In the genomic region with DNA sequence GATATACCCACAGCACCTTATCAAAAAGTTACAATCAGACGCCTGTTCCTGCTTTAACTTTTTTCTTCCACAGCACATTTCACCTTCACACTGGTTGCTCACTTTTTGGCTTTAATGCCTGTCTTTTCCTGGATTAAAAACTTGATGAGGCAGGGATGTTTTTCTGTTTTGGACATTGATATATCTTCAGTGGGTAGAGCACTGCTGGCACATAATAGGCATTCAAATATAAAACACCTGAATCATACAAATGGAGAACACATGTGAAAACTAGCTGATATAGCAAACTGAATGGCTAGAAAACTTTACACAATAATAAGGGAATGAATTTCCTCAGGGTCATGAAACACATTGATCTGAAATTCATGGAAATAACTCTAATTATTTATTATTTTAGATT, we compare ENCODE assay signal across 26 cellular contexts.
"Had no signal": no experiment of that assay in that cellular context is flagged by ENCODE, and none has a peak within 500 bp of the region (broad histone marks: within the 10 kb centered on the region; RNA-seq: fewer than 3 reads in every experiment).

No MANE protein-coding gene starts in this region.

- H3K27me3 Mint-ChIP-seq: activated CD4-positive, alpha-beta memory T cell treated with anti-CD3 and anti-CD28 coated beads for 36 hours; activated CD4-positive, alpha-beta T cell treated with anti-CD3 and anti-CD28 coated beads, Interleukin-2, amount 10 ng/mL, durations not matched to agents 7 days and 5 days; activated naive CD8-positive, alpha-beta T cell treated with anti-CD3 and anti-CD28 coated beads, Interleukin-2, amount 50 U/mL, for 24 hours; brain had no signal

- H3K27me3 ChIP-seq: cardiac muscle cell, Peyer's patch had no signal

- H3K4me1 Mint-ChIP-seq: activated CD4-positive, alpha-beta T cell treated with anti-CD3 and anti-CD28 coated beads, Interleukin-2, amount 10 ng/mL, durations not matched to agents 7 days and 5 days; activated naive CD8-positive, alpha-beta T cell treated with anti-CD3 and anti-CD28 coated beads, Interleukin-2, amount 50 U/mL, for 24 hours had no signal

- H3K36me3 ChIP-seq: cardiac muscle cell, Peyer's patch had no signal

- H3K9me3 ChIP-seq: Peyer's patch had no signal

- H3K4me3 Mint-ChIP-seq: activated CD4-positive, alpha-beta memory T cell treated with anti-CD3 and anti-CD28 coated beads for 36 hours; activated CD4-positive, alpha-beta T cell treated with anti-CD3 and anti-CD28 coated beads, Interleukin-2, amount 10 ng/mL, durations not matched to agents 7 days and 5 days; activated naive CD8-positive, alpha-beta T cell treated with anti-CD3 and anti-CD28 coated beads, Interleukin-2, amount 50 U/mL, for 24 hours; activated T-cell treated with anti-CD3 and anti-CD28 coated beads, Interleukin-2, amount 50 U/mL, for 4 hours had no signal

- H3K27ac Mint-ChIP-seq: activated CD4-positive, alpha-beta memory T cell treated with anti-CD3 and anti-CD28 coated beads for 36 hours; activated CD4-positive, alpha-beta T cell treated with anti-CD3 and anti-CD28 coated beads, Interleukin-2, amount 10 ng/mL, durations not matched to agents 7 days and 5 days; activated naive CD4-positive, alpha-beta T cell treated with anti-CD3 and anti-CD28 coated beads, Interleukin-2, amount 50 U/mL, for 72 hours; activated naive CD8-positive, alpha-beta T cell treated with anti-CD3 and anti-CD28 coated beads, Interleukin-2, amount 50 U/mL, for 24 hours had no signal

- H3K9ac ChIP-seq: KMS-11 had no signal

- H3K4me3 ChIP-seq: cardiac muscle cell, Peyer's patch had no signal

- H3K4me2 ChIP-seq: KMS-11 had no signal

- H3K36me3 Mint-ChIP-seq: activated CD4-positive, alpha-beta memory T cell treated with anti-CD3 and anti-CD28 coated beads for 36 hours; activated naive CD4-positive, alpha-beta T cell treated with anti-CD3 and anti-CD28 coated beads, Interleukin-2, amount 50 U/mL, for 72 hours had no signal

- H3K9me3 Mint-ChIP-seq: activated naive CD4-positive, alpha-beta T cell treated with anti-CD3 and anti-CD28 coated beads, Interleukin-2, amount 50 U/mL, for 72 hours; activated T-cell treated with anti-CD3 and anti-CD28 coated beads, Interleukin-2, amount 50 U/mL, for 4 hours had no signal

- DNase-seq: activated CD4-positive, alpha-beta memory T cell treated with anti-CD3 and anti-CD28 coated beads for 36 hours; activated CD4-positive, alpha-beta T cell treated with anti-CD3 and anti-CD28 coated beads, Interleukin-2, amount 10 ng/mL, durations not matched to agents 7 days and 5 days; activated CD4-positive, CD25-positive, alpha-beta regulatory T cell; activated CD8-positive, alpha-beta memory T cell treated with anti-CD3 and anti-CD28 coated beads for 24 hours; activated effector memory CD4-positive, alpha-beta T cell treated with anti-CD3 and anti-CD28 coated beads, Interleukin-2, amount 50 U/mL, for 16 hours; activated naive CD4-positive, alpha-beta T cell treated with Interleukin-2 at 50 U/mL for 16 hours; activated naive CD8-positive, alpha-beta T cell treated with anti-CD3 and anti-CD28 coated beads, Interleukin-2, amount 50 U/mL, for 24 hours; activated T-cell treated with anti-CD3 and anti-CD28 coated beads, Interleukin-2, amount 50 U/mL, for 4 hours; amniotic stem cell; MM.1S; NCI-H1105 treated with DMSO at 0.1 percent for 48 hours; NCI-H1436 treated with DMSO at 0.1 percent for 48 hours; NCI-H187; NCI-H2081; NCI-H510A treated with DMSO at 0.1 percent for 48 hours; NCI-H69; NK-92 treated with Interleukin-12 subunit alpha and Interleukin-12 subunit beta, amount 100 ng/mL, for 24 hours; OCI-M1; Peyer's patch; SIG-M5; T-helper 1 cell had no signal

- ATAC-seq: activated naive CD4-positive, alpha-beta T cell treated with anti-CD3 and anti-CD28 coated beads, Interleukin-2, amount 50 U/mL, for 72 hours; activated naive CD8-positive, alpha-beta T cell treated with anti-CD3 and anti-CD28 coated beads, Interleukin-2, amount 50 U/mL, for 24 hours; activated T-cell treated with anti-CD3 and anti-CD28 coated beads, Interleukin-2, amount 50 U/mL, for 4 hours had no signal

- H3K27ac ChIP-seq: cardiac muscle cell, KMS-11, Peyer's patch, VCaP had no signal
